ENCODE assay signal across 16 cellular contexts in the genomic region with DNA sequence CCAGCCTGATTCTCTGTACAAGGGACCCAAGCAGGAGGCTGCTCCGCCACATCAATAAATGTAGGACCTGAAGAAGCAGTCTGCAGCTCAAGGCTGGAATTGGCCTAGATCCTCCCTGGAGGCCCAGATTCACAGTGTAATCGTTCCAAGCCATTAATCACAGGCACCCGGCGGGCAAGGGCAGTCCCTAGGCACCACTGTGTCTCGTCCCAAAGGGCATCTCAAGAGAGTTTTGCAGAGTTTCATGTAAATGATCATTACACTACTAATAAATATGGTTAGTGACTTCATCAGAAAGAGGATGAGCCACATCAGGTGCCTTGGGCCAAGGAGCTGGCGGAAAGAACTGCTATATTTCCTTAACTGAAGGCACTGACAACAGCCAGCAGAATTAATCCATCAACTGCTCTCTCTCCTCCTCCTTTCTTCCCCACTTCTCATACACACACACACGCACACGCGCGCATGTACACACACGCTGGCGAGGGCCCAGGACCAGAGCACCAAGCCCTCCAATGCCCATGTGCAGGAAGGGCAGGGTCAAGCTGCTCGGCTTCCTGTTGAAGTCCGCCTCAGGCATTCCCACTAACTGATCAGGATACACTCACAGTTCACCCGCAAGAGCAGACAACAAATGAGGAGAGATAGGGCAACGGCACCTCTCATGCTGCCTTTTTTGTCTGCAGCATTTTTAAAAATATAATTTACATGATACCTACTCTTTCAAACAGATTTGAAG. TPM values are rescaled to one million over a fixed set of nuclear protein-coding genes. Genes with fewer than 3 reads are reported as not detected.
DNase-seq lines count a peak whose midpoint lies in the region; ATAC-seq and TF ChIP-seq lines count a peak whose summit lies in the region.
"Had no signal": no experiment of that assay in that cellular context is flagged by ENCODE, and none has a peak within 500 bp of the region (broad histone marks: within the 10 kb centered on the region; RNA-seq: fewer than 3 reads in every experiment).

No MANE protein-coding gene starts in this region.

- DNase-seq in D341Med (ENCODE audit: low spot score) (peak; percentile 58), NCI-H69 (lab: John Stamatoyannopoulos, UW) (peak; percentile 95), glomerular visceral epithelial cell (ENCODE audit: extremely low spot score) (peak; percentile 71), omental fat pad (ENCODE audit: low spot score) (no peak), Ammon's horn (ENCODE audit: low spot score) (no peak)
- no peak for DNase-seq in activated CD8-positive, alpha-beta memory T cell treated with anti-CD3 and anti-CD28 coated beads for 24 hours
- DNase-seq in activated naive CD4-positive, alpha-beta T cell treated with anti-CD3 and anti-CD28 coated beads, Interleukin-2, amount 50 U/mL, for 72 hours (ENCODE audit: low spot score in 2 of 2): no peak
- DNase-seq: KBM-7; NCI-H1930; nucleus accumbens; stimulated activated CD4-positive, alpha-beta T cell treated with anti-CD3 and anti-CD28 coated beads, Interleukin-2, amount 100 ng/mL, for 24 hours; stimulated activated naive CD8-positive, alpha-beta T cell treated with anti-CD3 and anti-CD28 coated beads, Interleukin-15, Interleukin-2, amounts not matched to agents 100 U/mL and 50 U/mL, for 24 hours had no signal

- H3K27ac Mint-ChIP-seq in activated naive CD4-positive, alpha-beta T cell treated with anti-CD3 and anti-CD28 coated beads, Interleukin-2, amount 50 U/mL, for 72 hours: peak overlapping the region in 1 of 2 donors; percentile 9
- H3K27ac Mint-ChIP-seq: activated T-helper 1 cell treated with anti-CD3 and anti-CD28 coated beads, Interleukin-12 subunit alpha, Interleukin-12 subunit beta, Interleukin-2, Interleukin-4 antibody, amounts not matched to agents 30 ng/mL and 10 ng/mL and 1 ng/mL, durations not matched to agents 14 hours and 24 hours and 36 hours had no signal

- H3K9me3 Mint-ChIP-seq in activated naive CD4-positive, alpha-beta T cell treated with anti-CD3 and anti-CD28 coated beads, Interleukin-2, amount 50 U/mL, for 72 hours: no peaks in the 10 kb centered on the region
- H3K9me3 Mint-ChIP-seq: activated T-helper 1 cell treated with anti-CD3 and anti-CD28 coated beads, Interleukin-12 subunit alpha, Interleukin-12 subunit beta, Interleukin-2, Interleukin-4 antibody, amounts not matched to agents 30 ng/mL and 10 ng/mL and 1 ng/mL, durations not matched to agents 14 hours and 24 hours and 36 hours had no signal

- no peak for TF ChIP-seq CTCF in omental fat pad (IDR thresholded peaks at IDR 0.05)

- ATAC-seq in omental fat pad (ENCODE audit: low FRiP score): peak; percentile 27
- ATAC-seq in GM21619 (IDR thresholded peaks at IDR 0.05; ENCODE audit: unreplicated experiment): no peak
- ATAC-seq in activated naive CD4-positive, alpha-beta T cell treated with anti-CD3 and anti-CD28 coated beads, Interleukin-2, amount 50 U/mL, for 72 hours: no peak
- ATAC-seq: activated CD4-positive, CD25-positive, alpha-beta regulatory T cell treated with anti-CD3 and anti-CD28 coated beads, Interleukin-2, amount 50 U/mL, for 24 hours; HCT116; stimulated activated naive CD8-positive, alpha-beta T cell treated with anti-CD3 and anti-CD28 coated beads, Interleukin-15, Interleukin-2, amounts not matched to agents 100 U/mL and 50 U/mL, for 24 hours had no signal

- H3K36me3 Mint-ChIP-seq in activated naive CD4-positive, alpha-beta T cell treated with anti-CD3 and anti-CD28 coated beads, Interleukin-2, amount 50 U/mL, for 72 hours: peaks cover 0 to 19% of the 10 kb centered on the region in 2 donors

RNA-seq across cellular contexts. Expression of gene GNAQ, which starts 33.8 kb away (rescaled TPM):
- total RNA-seq in omental fat pad: 10 to 100 TPM; 40.8 to 54.7 (median 53.8) TPM
- 10 to 100 TPM in 1 of 2 donors, 1 to 10 TPM in 1; 9.4 to 22.3 TPM for total RNA-seq in activated naive CD4-positive, alpha-beta T cell treated with anti-CD3 and anti-CD28 coated beads, Interleukin-2, amount 50 U/mL, for 72 hours

Comparison
In these comparisons a context has a peak if more than half of its experiments do, and no peak if none do; other contexts are left out.
1. DNase-seq: peak in D341Med (single experiment), NCI-H69 (single experiment) and glomerular visceral epithelial cell (single experiment); none in omental fat pad (single experiment), activated CD8-positive, alpha-beta memory T cell treated with anti-CD3 and anti-CD28 coated beads for 24 hours (single experiment), activated naive CD4-positive, alpha-beta T cell treated with anti-CD3 and anti-CD28 coated beads, Interleukin-2, amount 50 U/mL, for 72 hours (0 of 2) and Ammon's horn (single experiment).